10 cellular contexts compared by ENCODE assay signal in genomic region chr19:49362926-49363264, GRCh38. TPM values are rescaled to one million over a fixed set of nuclear protein-coding genes. Genes with fewer than 3 reads are reported as not detected.
DNase-seq lines count a peak whose midpoint lies in the region; ATAC-seq, FAIRE-seq and TF ChIP-seq lines count a peak whose summit lies in the region.
"Had no signal": no experiment of that assay in that cellular context is flagged by ENCODE, and none has a peak within 500 bp of the region (broad histone marks: within the 10 kb centered on the region; RNA-seq: fewer than 3 reads in every experiment).

No MANE protein-coding gene starts in this region.

- no peaks in the 10 kb centered on the region for H3K9me3 ChIP-seq in body of pancreas

- DNase-seq in activated CD8-positive, alpha-beta memory T cell treated with anti-CD3 and anti-CD28 coated beads for 24 hours = peak; percentile 68
- no peak for DNase-seq in activated CD8-positive, alpha-beta memory T cell treated with anti-CD3 and anti-CD28 coated beads, Interleukin-2, amount 10 ng/mL, durations not matched to agents 7 days and 5 days
- peak; percentile 38 to 61 (median 58) for DNase-seq in body of pancreas
- DNase-seq in left lobe of liver (ENCODE audit: low spot score) = peak; percentile 56
- DNase-seq in urothelium cell line (ENCODE audit: low spot score) = peak; percentile 37
- no peak for DNase-seq in EL
- DNase-seq in RPMI8226 = no peak
- DNase-seq in activated T-helper 1 cell treated with anti-CD3 and anti-CD28 coated beads, Interleukin-12 subunit alpha, Interleukin-12 subunit beta, Interleukin-2, Interleukin-4 antibody, amounts not matched to agents 30 ng/mL and 10 ng/mL and 1 ng/mL, durations not matched to agents 14 hours and 24 hours and 36 hours (ENCODE audit: low spot score) = no peak

- TF ChIP-seq CTCF in body of pancreas (IDR thresholded peaks at IDR 0.05) = no peak

- intact Hi-C loops in body of pancreas (cut with DNase I) = no loop called here
- intact Hi-C loops in activated T-helper 1 cell treated with anti-CD3 and anti-CD28 coated beads, Interleukin-12 subunit alpha, Interleukin-12 subunit beta, Interleukin-2, Interleukin-4 antibody, amounts not matched to agents 30 ng/mL and 10 ng/mL and 1 ng/mL, durations not matched to agents 14 hours and 24 hours and 36 hours (cut with micrococcal nuclease) = loop anchor here (1.0 to 2.0 kb wide), 4 partner anchors 28 to 107 kb away; partner anchors contain the start of gene CD37

- no peak overlapping the region for H3K4me3 ChIP-seq in body of pancreas

- WGBS in body of pancreas, 2 donors = 0 to 3% methylated on average over 14 of the region's 14 CpGs

- H3K27me3 ChIP-seq in body of pancreas = no peaks in the 10 kb centered on the region

- H3K4me3 Mint-ChIP-seq in activated CD8-positive, alpha-beta memory T cell treated with anti-CD3 and anti-CD28 coated beads, Interleukin-2, amount 10 ng/mL, durations not matched to agents 7 days and 5 days = no peak overlapping the region
- no peak overlapping the region for H3K4me3 Mint-ChIP-seq in activated T-helper 1 cell treated with anti-CD3 and anti-CD28 coated beads, Interleukin-12 subunit alpha, Interleukin-12 subunit beta, Interleukin-2, Interleukin-4 antibody, amounts not matched to agents 30 ng/mL and 10 ng/mL and 1 ng/mL, durations not matched to agents 14 hours and 24 hours and 36 hours
- H3K4me3 Mint-ChIP-seq: naive B cell had no signal

- peaks cover 14% of the 10 kb centered on the region for H3K27me3 Mint-ChIP-seq in activated CD8-positive, alpha-beta memory T cell treated with anti-CD3 and anti-CD28 coated beads, Interleukin-2, amount 10 ng/mL, durations not matched to agents 7 days and 5 days
- peaks cover 32% of the 10 kb centered on the region for H3K27me3 Mint-ChIP-seq in activated T-helper 1 cell treated with anti-CD3 and anti-CD28 coated beads, Interleukin-12 subunit alpha, Interleukin-12 subunit beta, Interleukin-2, Interleukin-4 antibody, amounts not matched to agents 30 ng/mL and 10 ng/mL and 1 ng/mL, durations not matched to agents 14 hours and 24 hours and 36 hours (ENCODE audit: insufficient read depth)
- H3K27me3 Mint-ChIP-seq: naive B cell had no signal

- ATAC-seq in activated CD8-positive, alpha-beta memory T cell treated with anti-CD3 and anti-CD28 coated beads, Interleukin-2, amount 10 ng/mL, durations not matched to agents 7 days and 5 days = no peak
- ATAC-seq in body of pancreas (no peak), left lobe of liver (peak; percentile 6)

- peaks cover 21% of the 10 kb centered on the region for H3K4me1 ChIP-seq in body of pancreas

- CTCF ChIA-PET in activated CD8-positive, alpha-beta memory T cell treated with anti-CD3 and anti-CD28 coated beads, Interleukin-2, amount 10 ng/mL, durations not matched to agents 7 days and 5 days (lab: Charles Lee) = interaction anchor here (0.8 to 0.9 kb wide), 2 partner anchors 108 to 317 kb away, joined by 3 to 4 read pairs; no protein-coding TSS in a partner anchor

- H3K27ac ChIP-seq in body of pancreas = peak overlapping the region in 3 of 4 donors; percentile 82 to 91 (median 90)

- no peak overlapping the region for H3K27ac Mint-ChIP-seq in activated CD8-positive, alpha-beta memory T cell treated with anti-CD3 and anti-CD28 coated beads, Interleukin-2, amount 10 ng/mL, durations not matched to agents 7 days and 5 days
- no peak overlapping the region for H3K27ac Mint-ChIP-seq in activated T-helper 1 cell treated with anti-CD3 and anti-CD28 coated beads, Interleukin-12 subunit alpha, Interleukin-12 subunit beta, Interleukin-2, Interleukin-4 antibody, amounts not matched to agents 30 ng/mL and 10 ng/mL and 1 ng/mL, durations not matched to agents 14 hours and 24 hours and 36 hours
- H3K27ac Mint-ChIP-seq: naive B cell had no signal

- H3K36me3 ChIP-seq in body of pancreas (replicated peaks in 1 of 2; ENCODE audit: insufficient read depth in 1 of 2, low read depth in 2 of 2) = peaks cover 0 to 2% of the 10 kb centered on the region in 2 donors

- no peaks in the 10 kb centered on the region for H3K36me3 Mint-ChIP-seq in activated CD8-positive, alpha-beta memory T cell treated with anti-CD3 and anti-CD28 coated beads, Interleukin-2, amount 10 ng/mL, durations not matched to agents 7 days and 5 days
- H3K36me3 Mint-ChIP-seq in activated T-helper 1 cell treated with anti-CD3 and anti-CD28 coated beads, Interleukin-12 subunit alpha, Interleukin-12 subunit beta, Interleukin-2, Interleukin-4 antibody, amounts not matched to agents 30 ng/mL and 10 ng/mL and 1 ng/mL, durations not matched to agents 14 hours and 24 hours and 36 hours (ENCODE audit: low read depth) = no peaks in the 10 kb centered on the region
- H3K36me3 Mint-ChIP-seq: naive B cell had no signal

- H3K4me1 Mint-ChIP-seq in activated CD8-positive, alpha-beta memory T cell treated with anti-CD3 and anti-CD28 coated beads, Interleukin-2, amount 10 ng/mL, durations not matched to agents 7 days and 5 days = no peaks in the 10 kb centered on the region
- peaks cover 6% of the 10 kb centered on the region for H3K4me1 Mint-ChIP-seq in activated T-helper 1 cell treated with anti-CD3 and anti-CD28 coated beads, Interleukin-12 subunit alpha, Interleukin-12 subunit beta, Interleukin-2, Interleukin-4 antibody, amounts not matched to agents 30 ng/mL and 10 ng/mL and 1 ng/mL, durations not matched to agents 14 hours and 24 hours and 36 hours (ENCODE audit: low read depth)

- no peaks in the 10 kb centered on the region for H3K9me3 Mint-ChIP-seq in activated CD8-positive, alpha-beta memory T cell treated with anti-CD3 and anti-CD28 coated beads, Interleukin-2, amount 10 ng/mL, durations not matched to agents 7 days and 5 days (ENCODE audit: low read depth)
- no peaks in the 10 kb centered on the region for H3K9me3 Mint-ChIP-seq in activated T-helper 1 cell treated with anti-CD3 and anti-CD28 coated beads, Interleukin-12 subunit alpha, Interleukin-12 subunit beta, Interleukin-2, Interleukin-4 antibody, amounts not matched to agents 30 ng/mL and 10 ng/mL and 1 ng/mL, durations not matched to agents 14 hours and 24 hours and 36 hours
- H3K9me3 Mint-ChIP-seq: naive B cell had no signal

- no peak for FAIRE-seq in urothelium cell line (lab: Jason Lieb, UNC)

- no peak for TF ChIP-seq POLR2A in body of pancreas (IDR thresholded peaks at IDR 0.05)

RNA-seq across cellular contexts. Expression of gene TEAD2, which starts 0.7 kb away (rescaled TPM):
- total RNA-seq in activated CD8-positive, alpha-beta memory T cell treated with anti-CD3 and anti-CD28 coated beads, Interleukin-2, amount 10 ng/mL, durations not matched to agents 7 days and 5 days = not detected
- 10 to 100 TPM; 12.2 to 15.2 TPM for total RNA-seq in body of pancreas
- 5.1 TPM for total RNA-seq in left lobe of liver
- total RNA-seq in activated T-helper 1 cell treated with anti-CD3 and anti-CD28 coated beads, Interleukin-12 subunit alpha, Interleukin-12 subunit beta, Interleukin-2, Interleukin-4 antibody, amounts not matched to agents 30 ng/mL and 10 ng/mL and 1 ng/mL, durations not matched to agents 14 hours and 24 hours and 36 hours = not detected in 2 replicates
- total RNA-seq: activated CD8-positive, alpha-beta memory T cell treated with anti-CD3 and anti-CD28 coated beads for 36 hours had no signal

RNA-seq across cellular contexts. Expression of gene DKKL1, which starts 0.8 kb away (rescaled TPM):
- total RNA-seq in activated CD8-positive, alpha-beta memory T cell treated with anti-CD3 and anti-CD28 coated beads, Interleukin-2, amount 10 ng/mL, durations not matched to agents 7 days and 5 days = not detected
- total RNA-seq in body of pancreas = not detected
- total RNA-seq in left lobe of liver = not detected
- not detected in 2 replicates for total RNA-seq in activated T-helper 1 cell treated with anti-CD3 and anti-CD28 coated beads, Interleukin-12 subunit alpha, Interleukin-12 subunit beta, Interleukin-2, Interleukin-4 antibody, amounts not matched to agents 30 ng/mL and 10 ng/mL and 1 ng/mL, durations not matched to agents 14 hours and 24 hours and 36 hours
- total RNA-seq: activated CD8-positive, alpha-beta memory T cell treated with anti-CD3 and anti-CD28 coated beads for 36 hours had no signal

RNA-seq across cellular contexts. Expression of gene KASH5, which starts 25.2 kb away (rescaled TPM):
- under 1 TPM in 1 of 2 experiments, not detected in 1; 0.64 TPM for total RNA-seq in activated CD8-positive, alpha-beta memory T cell treated with anti-CD3 and anti-CD28 coated beads, Interleukin-2, amount 10 ng/mL, durations not matched to agents 7 days and 5 days
- 1 to 10 TPM in 1 of 2 donors, under 1 TPM in 1; 0.66 to 2.6 TPM for total RNA-seq in body of pancreas
- total RNA-seq in left lobe of liver = not detected
- total RNA-seq in activated T-helper 1 cell treated with anti-CD3 and anti-CD28 coated beads, Interleukin-12 subunit alpha, Interleukin-12 subunit beta, Interleukin-2, Interleukin-4 antibody, amounts not matched to agents 30 ng/mL and 10 ng/mL and 1 ng/mL, durations not matched to agents 14 hours and 24 hours and 36 hours = 0.15 TPM in 1 of 2 replicates, not detected in the other

RNA-seq across cellular contexts. Expression of gene CD37, which starts 27.7 kb away (rescaled TPM):
- total RNA-seq in activated CD8-positive, alpha-beta memory T cell treated with anti-CD3 and anti-CD28 coated beads, Interleukin-2, amount 10 ng/mL, durations not matched to agents 7 days and 5 days = 100 to 1,000 TPM; 126 to 177 TPM
- total RNA-seq in body of pancreas = 1 to 10 TPM; 4.0 to 6.2 TPM
- 2.2 TPM for total RNA-seq in left lobe of liver
- 129 and 138 TPM in 2 replicates for total RNA-seq in activated T-helper 1 cell treated with anti-CD3 and anti-CD28 coated beads, Interleukin-12 subunit alpha, Interleukin-12 subunit beta, Interleukin-2, Interleukin-4 antibody, amounts not matched to agents 30 ng/mL and 10 ng/mL and 1 ng/mL, durations not matched to agents 14 hours and 24 hours and 36 hours

RNA-seq across cellular contexts. Expression of gene SLC6A16, which starts 37.9 kb away (rescaled TPM):
- 1 to 10 TPM; 2.5 to 2.7 TPM for total RNA-seq in activated CD8-positive, alpha-beta memory T cell treated with anti-CD3 and anti-CD28 coated beads, Interleukin-2, amount 10 ng/mL, durations not matched to agents 7 days and 5 days
- total RNA-seq in body of pancreas = 1 to 10 TPM in 1 of 2 donors, under 1 TPM in 1; 0.99 to 1.6 TPM
- 2.4 TPM for total RNA-seq in left lobe of liver
- 0.44 and 1.5 TPM in 2 replicates for total RNA-seq in activated T-helper 1 cell treated with anti-CD3 and anti-CD28 coated beads, Interleukin-12 subunit alpha, Interleukin-12 subunit beta, Interleukin-2, Interleukin-4 antibody, amounts not matched to agents 30 ng/mL and 10 ng/mL and 1 ng/mL, durations not matched to agents 14 hours and 24 hours and 36 hours

Comparison
In these comparisons a context has a peak if more than half of its experiments do, and no peak if none do; other contexts are left out.
1. DNase-seq: peak in activated CD8-positive, alpha-beta memory T cell treated with anti-CD3 and anti-CD28 coated beads for 24 hours (single experiment), body of pancreas (4 of 4), left lobe of liver (single experiment) and urothelium cell line (single experiment); none in activated CD8-positive, alpha-beta memory T cell treated with anti-CD3 and anti-CD28 coated beads, Interleukin-2, amount 10 ng/mL, durations not matched to agents 7 days and 5 days (single experiment), EL (single experiment), RPMI8226 (single experiment) and activated T-helper 1 cell treated with anti-CD3 and anti-CD28 coated beads, Interleukin-12 subunit alpha, Interleukin-12 subunit beta, Interleukin-2, Interleukin-4 antibody, amounts not matched to agents 30 ng/mL and 10 ng/mL and 1 ng/mL, durations not matched to agents 14 hours and 24 hours and 36 hours (single experiment).